Comparison of ENCODE assay signal across 13 cellular contexts in the genomic region with DNA sequence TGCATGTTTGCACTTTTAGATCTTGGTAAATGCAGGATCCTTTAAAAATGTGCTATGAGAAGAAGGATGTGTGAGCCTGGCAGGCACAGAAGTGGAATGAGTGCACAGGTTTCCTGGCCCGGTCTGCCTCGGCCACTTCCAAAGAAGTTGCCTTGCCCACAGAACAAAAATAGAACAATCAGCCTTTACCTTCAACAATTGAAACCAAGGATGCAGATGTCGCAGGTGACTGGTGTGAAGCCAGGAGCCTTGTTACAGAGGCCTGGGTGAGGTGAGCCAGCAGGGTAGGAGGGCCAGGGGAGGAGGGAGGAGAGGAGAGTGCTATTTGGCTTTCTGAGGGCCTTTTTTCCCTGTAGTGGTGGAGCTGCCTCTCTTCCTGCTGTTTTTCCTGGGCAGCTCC.
DNase-seq lines count a peak whose midpoint lies in the region; ATAC-seq and TF ChIP-seq lines count a peak whose summit lies in the region.
"Had no signal": no experiment of that assay in that cellular context is flagged by ENCODE, and none has a peak within 500 bp of the region (broad histone marks: within the 10 kb centered on the region; RNA-seq: fewer than 3 reads in every experiment).

No MANE protein-coding gene starts in this region.

- ATAC-seq in WTC11 = peak; percentile 53; the same call in 1 of the 2 replicates
- peak; percentile 69 for ATAC-seq in left ventricle myocardium superior
- ATAC-seq in sciatic nerve = no peak

- H3K36me3 Mint-ChIP-seq in Calu3 (ENCODE audit: insufficient read depth, unreplicated experiment) (no peaks in the 10 kb centered on the region), WTC11 (no peaks in the 10 kb centered on the region)
- H3K36me3 Mint-ChIP-seq in CD4-positive, alpha-beta memory T cell = no peaks in the 10 kb centered on the region

- no peak overlapping the region for H3K4me3 Mint-ChIP-seq in Calu3 (ENCODE audit: low read depth, unreplicated experiment)
- H3K4me3 Mint-ChIP-seq in WTC11 = no peak overlapping the region
- H3K4me3 Mint-ChIP-seq in CD4-positive, alpha-beta memory T cell = no peak overlapping the region
- H3K4me3 Mint-ChIP-seq: activated naive CD8-positive, alpha-beta T cell treated with anti-CD3 and anti-CD28 coated beads for 36 hours had no signal

- no peak for DNase-seq in Calu3
- DNase-seq in WTC11 (ENCODE audit: low spot score) = no peak
- peak; percentile 38 for DNase-seq in left ventricle myocardium superior
- DNase-seq in sciatic nerve (ENCODE audit: low spot score) = peak; percentile 9
- DNase-seq in COLO668 (lab: John Stamatoyannopoulos, UW; ENCODE audit: unreplicated experiment) = no peak
- no peak for DNase-seq in CD4-positive, alpha-beta memory T cell
- no peak for DNase-seq in ecto neural progenitor cell (ENCODE audit: low spot score)
- DNase-seq in anterior cingulate cortex (lab: John Stamatoyannopoulos, UW) = no peak
- DNase-seq: activated CD8-positive, alpha-beta memory T cell treated with anti-CD3 and anti-CD28 coated beads, Interleukin-2, amount 50 U/mL, for 48 hours; activated naive CD8-positive, alpha-beta T cell treated with anti-CD3 and anti-CD28 coated beads for 36 hours; BE2C; NCI-H1048; NCI-H2171 had no signal

- H3K36me3 ChIP-seq in CD4-positive, alpha-beta memory T cell (ENCODE audit: insufficient read depth, low read length) = no peaks in the 10 kb centered on the region
- H3K36me3 ChIP-seq: BE2C had no signal

- CTCF ChIA-PET in Calu3 (lab: Charles Lee) = no interaction called here
- CTCF ChIA-PET in WTC11 (lab: Charles Lee) = interaction anchor here (1.0 to 2.6 kb wide), 3 partner anchors 10 to 214 kb away, joined by 3 to 10 read pairs (median 4); no protein-coding TSS in a partner anchor
- CTCF ChIA-PET in CD4-positive, alpha-beta memory T cell (lab: Charles Lee; ENCODE audit: partially characterized antibody) = interaction anchor here (1.2 to 2.3 kb wide), 4 partner anchors 69 to 215 kb away, joined by 3 to 10 read pairs (median 4); a partner anchor contains a TSS

- H3K4me1 Mint-ChIP-seq in Calu3 (ENCODE audit: low read depth, unreplicated experiment) (peaks cover 34% of the 10 kb centered on the region), WTC11 (peaks cover 27% of the 10 kb centered on the region)
- peaks cover 26 to 53% (median 41%) of the 10 kb centered on the region in 4 donors for H3K4me1 Mint-ChIP-seq in CD4-positive, alpha-beta memory T cell

- H3K9me3 Mint-ChIP-seq in Calu3 (ENCODE audit: low read depth, unreplicated experiment) (no peaks in the 10 kb centered on the region), WTC11 (no peaks in the 10 kb centered on the region)
- peaks cover 0 to 2% (median 0%) of the 10 kb centered on the region in 8 donors for H3K9me3 Mint-ChIP-seq in CD4-positive, alpha-beta memory T cell

- H3K9me3 ChIP-seq in CD4-positive, alpha-beta memory T cell (ENCODE audit: control insufficient read depth in 1 of 2, low read length in 2 of 2) = no peaks in the 10 kb centered on the region
- H3K9me3 ChIP-seq: BE2C had no signal

- no TSS peak for BruUV-seq in Calu3 (replicated peaks; lab: Mats Ljungman, UMichigan)

- TF ChIP-seq CTCF in Calu3 (IDR thresholded peaks at IDR 0.05; ENCODE audit: unreplicated experiment) (no peak), WTC11 (IDR thresholded peaks at IDR 0.05) (no peak)

- no peaks in the 10 kb centered on the region for H3K27me3 ChIP-seq in CD4-positive, alpha-beta memory T cell (ENCODE audit: insufficient read depth, low read length)
- H3K27me3 ChIP-seq: BE2C had no signal

- intact Hi-C loops in Calu3 (cut with micrococcal nuclease; ENCODE audit: unreplicated experiment) (no loop called here), left ventricle myocardium superior (cut with micrococcal nuclease) (no loop called here), sciatic nerve (cut with DNase I) (no loop called here)
- intact Hi-C loops in CD4-positive, alpha-beta memory T cell (cut with micrococcal nuclease) = loop anchor here (1.0 to 5.0 kb wide), 3 partner anchors 68 to 215 kb away; a partner anchor contains a TSS

- peak overlapping the region; percentile 6 for H3K27ac Mint-ChIP-seq in Calu3 (ENCODE audit: unreplicated experiment)
- no peak overlapping the region for H3K27ac Mint-ChIP-seq in WTC11
- peak overlapping the region in 3 of 7 donors; percentile 31 to 75 (median 54) for H3K27ac Mint-ChIP-seq in CD4-positive, alpha-beta memory T cell
- H3K27ac Mint-ChIP-seq: activated naive CD8-positive, alpha-beta T cell treated with anti-CD3 and anti-CD28 coated beads for 36 hours had no signal

- POLR2A ChIA-PET in WTC11 (lab: Charles Lee) = interaction anchor here (0.5 kb wide), 1 partner anchor 761 kb away, joined by 6 read pairs; no protein-coding TSS in a partner anchor
- POLR2A ChIA-PET in CD4-positive, alpha-beta memory T cell (lab: Charles Lee; ENCODE audit: partially characterized antibody) = no interaction called here

- H3K27ac ChIP-seq in CD4-positive, alpha-beta memory T cell (ENCODE audit: low read depth, low read length) = no peak overlapping the region

- no peak overlapping the region for H3K4me3 ChIP-seq in CD4-positive, alpha-beta memory T cell (ENCODE audit: low read length in 2 of 2)

- peaks cover 34% of the 10 kb centered on the region for H3K4me1 ChIP-seq in CD4-positive, alpha-beta memory T cell (ENCODE audit: insufficient read depth, low read length)
- H3K4me1 ChIP-seq: BE2C had no signal

- H3K27me3 Mint-ChIP-seq in Calu3 (ENCODE audit: unreplicated experiment) = peaks cover 11% of the 10 kb centered on the region
- no peaks in the 10 kb centered on the region; the same call in 1 of the 2 replicates for H3K27me3 Mint-ChIP-seq in WTC11 (ENCODE audit: low read depth)
- no peaks in the 10 kb centered on the region for H3K27me3 Mint-ChIP-seq in CD4-positive, alpha-beta memory T cell
- H3K27me3 Mint-ChIP-seq: activated naive CD8-positive, alpha-beta T cell treated with anti-CD3 and anti-CD28 coated beads for 36 hours had no signal

TF ChIP-seq in WTC11, 78 proteins besides CTCF, POLR2A, EP300 and RAD21:
- TF ChIP-seq SMAD3 (CRISPR knock-in tag; IDR thresholded peaks at IDR 0.05; ENCODE audit: borderline replicate concordance) = no peak
- no peak for TF ChIP-seq ZBTB21 (CRISPR knock-in tag; IDR thresholded peaks at IDR 0.05; ENCODE audit: borderline replicate concordance)
- TF ChIP-seq, protein P1, sequence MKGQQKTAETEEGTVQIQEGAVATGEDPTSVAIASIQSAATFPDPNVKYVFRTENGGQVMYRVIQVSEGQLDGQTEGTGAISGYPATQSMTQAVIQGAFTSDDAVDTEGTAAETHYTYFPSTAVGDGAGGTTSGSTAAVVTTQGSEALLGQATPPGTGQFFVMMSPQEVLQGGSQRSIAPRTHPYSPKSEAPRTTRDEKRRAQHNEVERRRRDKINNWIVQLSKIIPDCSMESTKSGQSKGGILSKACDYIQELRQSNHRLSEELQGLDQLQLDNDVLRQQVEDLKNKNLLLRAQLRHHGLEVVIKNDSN (CRISPR knock-in tag; IDR thresholded peaks at IDR 0.05) = no peak
- no peak for TF ChIP-seq NR3C1 (CRISPR knock-in tag; conservative IDR thresholded peaks at IDR 0.05; ENCODE audit: low read depth)
- TF ChIP-seq ZNF423 (CRISPR knock-in tag; IDR thresholded peaks at IDR 0.05) = no peak
- TF ChIP-seq, protein P2, sequence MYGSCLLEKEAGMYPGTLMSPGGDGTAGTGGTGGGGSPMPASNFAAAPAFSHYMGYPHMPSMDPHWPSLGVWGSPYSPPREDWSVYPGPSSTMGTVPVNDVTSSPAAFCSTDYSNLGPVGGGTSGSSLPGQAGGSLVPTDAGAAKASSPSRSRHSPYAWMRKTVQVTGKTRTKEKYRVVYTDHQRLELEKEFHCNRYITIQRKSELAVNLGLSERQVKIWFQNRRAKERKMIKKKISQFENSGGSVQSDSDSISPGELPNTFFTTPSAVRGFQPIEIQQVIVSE (CRISPR knock-in tag; IDR thresholded peaks at IDR 0.05; ENCODE audit: borderline replicate concordance) = no peak
TF ChIP-seq in WTC11: peak in this region for 0.

Comparison
In these comparisons a context has a peak if more than half of its experiments do, and no peak if none do; other contexts are left out.
1. DNase-seq: peak in left ventricle myocardium superior (single experiment) and sciatic nerve (single experiment); none in Calu3 (single experiment), WTC11 (single experiment), COLO668 (single experiment), CD4-positive, alpha-beta memory T cell (0 of 5), ecto neural progenitor cell (single experiment) and anterior cingulate cortex (0 of 58).